10 cellular contexts compared by ENCODE assay signal in the genomic region with DNA sequence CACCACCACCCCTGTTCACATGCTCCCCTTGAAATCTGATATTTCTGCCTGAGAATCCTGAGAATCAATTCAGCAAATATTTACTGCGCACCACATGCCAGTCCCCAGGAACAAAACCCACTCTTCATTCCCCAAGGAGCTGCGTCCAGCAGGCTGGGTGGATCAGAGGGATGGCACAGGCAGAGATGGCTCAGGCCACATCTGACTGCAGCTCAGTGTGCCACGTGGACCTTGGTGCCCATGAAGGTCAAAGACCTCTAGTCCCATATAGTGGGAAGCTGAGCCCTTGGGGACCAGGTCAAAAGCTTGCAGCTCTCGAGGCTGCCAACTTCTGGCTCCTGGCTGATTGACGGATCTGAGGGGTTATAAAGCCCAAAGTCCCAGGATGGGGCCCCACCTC. TPM values are rescaled to one million over a fixed set of nuclear protein-coding genes. Genes with fewer than 3 reads are reported as not detected.
"Had no signal": no experiment of that assay in that cellular context is flagged by ENCODE, and none has a peak within 500 bp of the region (broad histone marks: within the 10 kb centered on the region; RNA-seq: fewer than 3 reads in every experiment).

No MANE protein-coding gene starts in this region.

- H3K27ac ChIP-seq: GM23248 had no signal

- H3K4me3 ChIP-seq: GM23248, HAP-1, K562 had no signal

- H3K4me1 ChIP-seq: HAP-1 had no signal

- DNase-seq: GM23248, GOT3, H7, HFFc6, IMR-90 had no signal

- H3K9me3 ChIP-seq: HAP-1 had no signal

- ATAC-seq: HCT116, K562 had no signal

- H3K36me3 ChIP-seq: HAP-1 had no signal

RNA-seq across cellular contexts. Expression of a gene that starts 31.8 kb away (rescaled TPM):
- total RNA-seq: GM23248, H4, H7, HFFc6, HT-29, IMR-90, K562 had no signal
- polyA plus RNA-seq: GM23248, IMR-90, K562 had no signal

RNA-seq across cellular contexts. Expression of a gene that starts 56.1 kb away (rescaled TPM):
- total RNA-seq: H4, IMR-90 had no signal
- polyA plus RNA-seq: GM23248 had no signal

RNA-seq across cellular contexts. Expression of a gene that starts 57.4 kb away (rescaled TPM):
- total RNA-seq: GM23248, H4, HFFc6, HT-29, IMR-90, K562 had no signal
- polyA plus RNA-seq: GM23248, IMR-90, K562 had no signal
